ENCODE assay signal across 16 cellular contexts in the genomic region with DNA sequence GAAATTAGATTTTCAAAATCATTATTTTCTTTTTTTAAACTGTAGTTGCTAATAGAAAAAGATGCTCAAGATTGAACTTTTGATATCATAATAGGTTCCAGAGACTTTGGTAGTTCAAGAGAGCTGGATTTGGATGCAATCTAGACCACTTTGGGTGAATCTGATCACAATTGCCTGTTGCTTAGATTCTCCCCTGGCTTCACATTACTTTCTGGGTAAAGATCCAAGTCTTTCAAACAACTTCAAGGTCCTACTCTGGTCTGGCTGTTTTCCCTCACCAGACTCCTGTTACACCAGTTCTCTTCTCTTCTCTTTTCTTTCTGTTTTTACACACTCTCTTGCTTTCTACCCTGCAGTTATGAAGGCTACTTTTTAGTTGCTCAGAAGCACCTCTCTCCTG. TPM values are rescaled to one million over a fixed set of nuclear protein-coding genes. Genes with fewer than 3 reads are reported as not detected.
DNase-seq lines count a peak whose midpoint lies in the region; ATAC-seq, FAIRE-seq and TF ChIP-seq lines count a peak whose summit lies in the region.
"Had no signal": no experiment of that assay in that cellular context is flagged by ENCODE, and none has a peak within 500 bp of the region (broad histone marks: within the 10 kb centered on the region; RNA-seq: fewer than 3 reads in every experiment).

No MANE protein-coding gene starts in this region.

- no peak overlapping the region for H3K4ac ChIP-seq in H1 (replicated peaks; ENCODE audit: insufficient read length, low read depth, low read length)

- H3K36me3 ChIP-seq in SK-N-SH (replicated peaks in 1 of 2; ENCODE audit: control insufficient read depth in 1 of 2, insufficient read depth in 2 of 2, low read length in 1 of 2): no peaks in the 10 kb centered on the region
- H3K36me3 ChIP-seq in H1 (ENCODE audit: control insufficient read depth in 2 of 4, insufficient read depth in 4 of 4, low read length in 3 of 4): no peaks in the 10 kb centered on the region
- H3K36me3 ChIP-seq in naive thymus-derived CD4-positive, alpha-beta T cell (ENCODE audit: control insufficient read depth in 2 of 3, insufficient read depth in 3 of 3, low read length in 3 of 3): no peaks in the 10 kb centered on the region
- H3K36me3 ChIP-seq: HAP-1 had no signal

- H3K79me2 ChIP-seq in SK-N-SH (ENCODE audit: insufficient read depth): no peaks in the 10 kb centered on the region
- H3K79me2 ChIP-seq in H1 (ENCODE audit: control insufficient read depth in 1 of 2, insufficient read depth in 2 of 2, low read length in 2 of 2): no peaks in the 10 kb centered on the region

- H3K9me2 ChIP-seq in SK-N-SH: no peaks in the 10 kb centered on the region

- no peaks in the 10 kb centered on the region for H3K9me3 ChIP-seq in SK-N-SH
- no peaks in the 10 kb centered on the region for H3K9me3 ChIP-seq in H1 (ENCODE audit: insufficient read depth in 2 of 2, low read depth in 1 of 2, low read length in 1 of 2)
- no peaks in the 10 kb centered on the region for H3K9me3 ChIP-seq in naive thymus-derived CD4-positive, alpha-beta T cell (ENCODE audit: control insufficient read depth in 2 of 3, low read length in 3 of 3)
- H3K9me3 ChIP-seq: Caco-2, HAP-1 had no signal

- H2BK120ac ChIP-seq in H1 (replicated peaks; ENCODE audit: low read depth, low read length): no peak overlapping the region

- H3K4me2 ChIP-seq in SK-N-SH (no peak overlapping the region), H1 (ENCODE audit: insufficient read depth in 1 of 2, low read depth in 2 of 2, low read length in 2 of 2) (no peak overlapping the region)

- no peak overlapping the region for H4K5ac ChIP-seq in H1 (ENCODE audit: insufficient read length, low read depth, low read length)

- H2AFZ ChIP-seq in SK-N-SH (ENCODE audit: low read depth): no peak overlapping the region
- H2AFZ ChIP-seq in H1 (ENCODE audit: low read length): 0 out of 2 replicates have a peak overlapping the region, but pooled peaks have one; percentile 44

- intact Hi-C loops in naive thymus-derived CD4-positive, alpha-beta T cell (cut with micrococcal nuclease): no loop called here

- no peak overlapping the region for H3K4me3 ChIP-seq in SK-N-SH (ENCODE audit: low read depth in 2 of 2, low read length in 1 of 2)
- H3K4me3 ChIP-seq in H1 (ENCODE audit: extremely low read depth in 1 of 4, insufficient read depth in 2 of 4, low read depth in 3 of 4, low read length in 4 of 4): no peak overlapping the region
- H3K4me3 ChIP-seq in fibroblast of the aortic adventitia (ENCODE audit: low read depth, low read length): no peak overlapping the region
- no peak overlapping the region for H3K4me3 ChIP-seq in naive thymus-derived CD4-positive, alpha-beta T cell (ENCODE audit: low read length)
- H3K4me3 ChIP-seq: HAP-1 had no signal

- H4K8ac ChIP-seq in H1 (ENCODE audit: extremely low read depth, insufficient read depth, low read length): no peak overlapping the region

- no peak overlapping the region for H3K14ac ChIP-seq in H1 (ENCODE audit: insufficient read length)

- no peak overlapping the region for H3K9ac ChIP-seq in SK-N-SH
- no peak overlapping the region for H3K9ac ChIP-seq in H1 (replicated peaks in 1 of 4; ENCODE audit: extremely low read depth in 1 of 4, low read depth in 3 of 4, low read length in 3 of 4)

- no peak overlapping the region for H4K91ac ChIP-seq in H1 (replicated peaks; ENCODE audit: insufficient read length, low read length)

- peaks cover 0 to 11% (median 3%) of the 10 kb centered on the region in 7 donors for H3K4me1 Mint-ChIP-seq in naive thymus-derived CD4-positive, alpha-beta T cell

- H2BK12ac ChIP-seq in H1 (ENCODE audit: low read depth, low read length): no peak overlapping the region

- TF ChIP-seq RAD21 in SK-N-SH (IDR thresholded peaks at IDR 0.05; ENCODE audit: low read length) (no peak), H1 (IDR thresholded peaks at IDR 0.05 in 1 of 2, conservative IDR thresholded peaks at IDR 0.05 in 1 of 2; ENCODE audit: low read depth in 2 of 2, low read length in 2 of 2) (no peak)

- H3K27me3 Mint-ChIP-seq in naive thymus-derived CD4-positive, alpha-beta T cell: peaks cover 24 to 37% (median 27%) of the 10 kb centered on the region in 5 donors

- no peaks in the 10 kb centered on the region for H3K27me3 ChIP-seq in SK-N-SH (ENCODE audit: insufficient read depth)
- H3K27me3 ChIP-seq in H1 (replicated peaks in 1 of 4; ENCODE audit: control insufficient read depth in 3 of 4, extremely low read depth in 1 of 4, insufficient read depth in 3 of 4, low read length in 3 of 4): no peaks in the 10 kb centered on the region; a peak in 1 of 7 replicates
- no peaks in the 10 kb centered on the region for H3K27me3 ChIP-seq in naive thymus-derived CD4-positive, alpha-beta T cell (ENCODE audit: control insufficient read depth in 2 of 2, insufficient read depth in 2 of 2, low read length in 2 of 2)

- POLR2A ChIA-PET in SK-N-SH (lab: Yijun Ruan, JAX) (no interaction called here), H1 (lab: Charles Lee; ENCODE audit: partially characterized antibody) (interaction anchor here (0.6 to 0.7 kb wide), 2 partner anchors 793 to 808 kb away, joined by 3 read pairs; no protein-coding TSS in a partner anchor)
- POLR2A ChIA-PET in naive thymus-derived CD4-positive, alpha-beta T cell (lab: Charles Lee): no interaction called here

- peaks cover 0 to 9% (median 1%) of the 10 kb centered on the region in 11 donors for H3K9me3 Mint-ChIP-seq in naive thymus-derived CD4-positive, alpha-beta T cell

- TF ChIP-seq CTCF in SK-N-SH (IDR thresholded peaks at IDR 0.05) (no peak), H1 (IDR thresholded peaks at IDR 0.05; ENCODE audit: control extremely low read depth in 1 of 3, insufficient read depth in 1 of 3, low read depth in 1 of 3, low read length in 3 of 3) (no peak), fibroblast of the aortic adventitia (IDR thresholded peaks at IDR 0.05; ENCODE audit: insufficient read depth, low read length) (no peak)

- DNase-seq in SK-N-SH (no peak), H1 (ENCODE audit: low read depth in 1 of 2, low spot score in 2 of 2) (no peak), fibroblast of the aortic adventitia (ENCODE audit: low read depth) (peak; percentile 22), hippocampal formation (lab: John Stamatoyannopoulos, UW) (no peak)
- DNase-seq in naive thymus-derived CD4-positive, alpha-beta T cell: no peak
- DNase-seq: Caco-2; CD8-positive, alpha-beta memory T cell; DND-41; GF-D8; GOT3 had no signal

- no peaks in the 10 kb centered on the region for H3K23me2 ChIP-seq in H1 (ENCODE audit: low read depth, low read length)

- H2AK5ac ChIP-seq in H1 (ENCODE audit: low read depth, low read length): no peak overlapping the region

- no peak overlapping the region for H2BK5ac ChIP-seq in H1 (ENCODE audit: low read depth, low read length)

- no peak overlapping the region; the same call in 1 of the 2 replicates for H3K18ac ChIP-seq in H1 (ENCODE audit: extremely low read depth, low read length)

- H2BK15ac ChIP-seq in H1 (ENCODE audit: low read length): no peak overlapping the region

- no peak overlapping the region for H3K27ac ChIP-seq in SK-N-SH (ENCODE audit: low read depth in 2 of 2, low read length in 1 of 2)
- no peak overlapping the region for H3K27ac ChIP-seq in H1 (ENCODE audit: low read depth, low read length)
- H3K27ac ChIP-seq in naive thymus-derived CD4-positive, alpha-beta T cell (ENCODE audit: low read depth, low read length): no peak overlapping the region
- H3K27ac ChIP-seq: 22Rv1, HL-60 had no signal

- no peak for FAIRE-seq in H1 (lab: Jason Lieb, UNC)

- CTCF ChIA-PET in SK-N-SH (lab: Yijun Ruan, JAX): interaction anchor here (1.5 kb wide), 1 partner anchor 793 kb away, joined by 3 read pairs; no protein-coding TSS in a partner anchor
- CTCF ChIA-PET in H1 (lab: Charles Lee; ENCODE audit: partially characterized antibody): interaction anchor here (0.6 to 2.4 kb wide), 3 partner anchors 11 to 375 kb away, joined by 3 to 10 read pairs (median 3); no protein-coding TSS in a partner anchor
- CTCF ChIA-PET in naive thymus-derived CD4-positive, alpha-beta T cell (lab: Charles Lee): no interaction called here

- no peak overlapping the region for H3K23ac ChIP-seq in H1 (ENCODE audit: insufficient read length)

- H3K56ac ChIP-seq in H1 (replicated peaks; ENCODE audit: insufficient read length, low read depth, low read length): no peak overlapping the region

- ATAC-seq in SK-N-SH treated with all-trans-retinoic acid at 6 μM for 48 hours: peak; percentile 51
- no peak for ATAC-seq in HG02588 (IDR thresholded peaks at IDR 0.05; ENCODE audit: unreplicated experiment)
- ATAC-seq in GM18517 (IDR thresholded peaks at IDR 0.05; ENCODE audit: unreplicated experiment): no peak
- no peak for ATAC-seq in naive thymus-derived CD4-positive, alpha-beta T cell

- TF ChIP-seq EP300 in SK-N-SH (IDR thresholded peaks at IDR 0.05; ENCODE audit: borderline replicate concordance in 1 of 2, low read depth in 1 of 2, low read length in 1 of 2) (no peak), H1 (IDR thresholded peaks at IDR 0.05; ENCODE audit: borderline replicate concordance in 1 of 2, low read depth in 2 of 2, low read length in 2 of 2) (no peak)

- no peak for TF ChIP-seq POLR2A in H1 (IDR thresholded peaks at IDR 0.05; ENCODE audit: control extremely low read depth in 1 of 2, low read depth in 2 of 2, low read length in 2 of 2)

- no peaks in the 10 kb centered on the region for H3K79me1 ChIP-seq in H1 (ENCODE audit: low read depth, low read length)

- H3K27ac Mint-ChIP-seq in naive thymus-derived CD4-positive, alpha-beta T cell: no peak overlapping the region
- H3K27ac Mint-ChIP-seq: CD8-positive, alpha-beta memory T cell had no signal

- H2BK20ac ChIP-seq in H1 (ENCODE audit: low read length): no peak overlapping the region

- H3K4me3 Mint-ChIP-seq in naive thymus-derived CD4-positive, alpha-beta T cell: no peak overlapping the region

- no peaks in the 10 kb centered on the region for H4K20me1 ChIP-seq in SK-N-SH (ENCODE audit: insufficient read depth)
- no peaks in the 10 kb centered on the region for H4K20me1 ChIP-seq in H1 (replicated peaks in 1 of 2; ENCODE audit: control insufficient read depth in 1 of 2, insufficient read depth in 2 of 2, low read length in 2 of 2)

- H3F3A ChIP-seq in SK-N-SH (replicated peaks; ENCODE audit: insufficient read depth): no peaks in the 10 kb centered on the region

- H3K4me1 ChIP-seq in SK-N-SH (ENCODE audit: control insufficient read depth in 1 of 2, insufficient read depth in 2 of 2, low read depth in 1 of 2, low read length in 1 of 2): no peaks in the 10 kb centered on the region; a peak in 1 of 4 replicates
- H3K4me1 ChIP-seq in H1 (replicated peaks in 1 of 4; ENCODE audit: control insufficient read depth in 3 of 4, insufficient read depth in 4 of 4, low read length in 3 of 4): no peaks in the 10 kb centered on the region; a peak in 2 of 7 replicates
- H3K4me1 ChIP-seq in naive thymus-derived CD4-positive, alpha-beta T cell (ENCODE audit: control insufficient read depth in 2 of 2, insufficient read depth in 2 of 2, low read length in 2 of 2): no peaks in the 10 kb centered on the region

- H3K36me3 Mint-ChIP-seq in naive thymus-derived CD4-positive, alpha-beta T cell: peaks cover 0 to 4% (median 0%) of the 10 kb centered on the region in 5 donors
- H3K36me3 Mint-ChIP-seq: CD8-positive, alpha-beta memory T cell had no signal

RNA-seq across cellular contexts. Expression of gene SPRY2, which starts 7.4 kb away (rescaled TPM):
- 115 and 122 TPM in 2 replicates for polyA plus RNA-seq in SK-N-SH (2012; rRNA removed)
- polyA plus RNA-seq in SK-N-SH (2012; cell fraction: cytosol; rRNA removed): 117 and 141 TPM in 2 replicates
- 55.4 and 69.3 TPM in 2 replicates for polyA plus RNA-seq in SK-N-SH (2012; cell fraction: nucleus; rRNA removed)
- total RNA-seq in H1 (2021; fragmentation: NEBNext Ultra II Directional; extraction: Animal tissue kit (Norgen Biotek cat#: 25700)): 36.6 and 37.7 TPM in 2 replicates
- 36.2 and 37.9 TPM in 2 replicates for polyA plus RNA-seq in H1 (2011; rRNA removed)
- polyA plus RNA-seq in H1 (2011; cell fraction: cytosol; rRNA removed): 33.4 TPM
- 26.4 TPM for polyA plus RNA-seq in H1 (2011; cell fraction: nucleus; rRNA removed)
- 20.8 to 29.9 TPM (median 25.4 TPM) in 4 replicates for polyA plus RNA-seq in H1 (2012, experiment 1 of 2)
- polyA plus RNA-seq in H1 (2012, experiment 2 of 2): 22.0 TPM
- polyA plus RNA-seq in H1 (2013, experiment 1 of 2): 27.3 TPM
- 27.5 TPM for polyA plus RNA-seq in H1 (2013, experiment 2 of 2)
- polyA minus RNA-seq in H1 (2011; rRNA and poly(A)+ RNA removed): 42.7 and 50.5 TPM in 2 replicates
- polyA minus RNA-seq in H1 (2011; cell fraction: cytosol; rRNA and poly(A)+ RNA removed): 20.3 TPM
- polyA minus RNA-seq in H1 (2011; cell fraction: nucleus; rRNA and poly(A)+ RNA removed): 30.0 TPM
- total RNA-seq in fibroblast of the aortic adventitia (ENCODE audit: low replicate concordance): 4.6 and 60.3 TPM in 2 replicates
- total RNA-seq in naive thymus-derived CD4-positive, alpha-beta T cell: 1 to 10 TPM in 1 of 5 experiments, under 1 TPM in 2, not detected in 2; 0.13 to 1.2 (median 0.16) TPM
- not detected for polyA plus RNA-seq in naive thymus-derived CD4-positive, alpha-beta T cell
